8 cellular contexts compared by ENCODE assay signal in genomic region chr22:46758867-46759290, GRCh38. TPM values are rescaled to one million over a fixed set of nuclear protein-coding genes. Genes with fewer than 3 reads are reported as not detected.
DNase-seq lines count a peak whose midpoint lies in the region; ATAC-seq and TF ChIP-seq lines count a peak whose summit lies in the region.

No MANE protein-coding gene starts in this region.

- H3K4me1 ChIP-seq in left ventricle myocardium inferior: peaks cover 57% of the 10 kb centered on the region

- no peaks in the 10 kb centered on the region for H3K36me3 ChIP-seq in left ventricle myocardium inferior

- peaks cover 15% of the 10 kb centered on the region for H3K9me3 ChIP-seq in left ventricle myocardium inferior (replicated peaks)

- no peaks in the 10 kb centered on the region for H3K27me3 ChIP-seq in left ventricle myocardium inferior (ENCODE audit: low read depth)

- H3K4me3 ChIP-seq in left ventricle myocardium inferior: no peak overlapping the region

- DNase-seq in A172 (ENCODE audit: low spot score) (peak; percentile 61), GF-D8 (lab: John Stamatoyannopoulos, UW) (peak; percentile 13), NCI-H69 (lab: John Stamatoyannopoulos, UW) (peak; percentile 57), activated T-helper 1 cell treated with Interleukin-2 at 50 U/mL for 16 hours (ENCODE audit: low read depth) (peak; percentile 27), left ventricle myocardium inferior (no peak), putamen (ENCODE audit: low spot score) (peak; percentile 39)

- H3K27ac ChIP-seq in left ventricle myocardium inferior (replicated peaks): peak overlapping the region; percentile 73

- intact Hi-C loops in left ventricle myocardium inferior (cut with micrococcal nuclease): no loop called here

- ATAC-seq in HG03571 (IDR thresholded peaks at IDR 0.05; ENCODE audit: unreplicated experiment) (no peak), GM19328 (IDR thresholded peaks at IDR 0.05; ENCODE audit: unreplicated experiment) (no peak)

- peak; percentile 81 for TF ChIP-seq CTCF in left ventricle myocardium inferior (IDR thresholded peaks at IDR 0.05; ENCODE audit: borderline replicate concordance)

RNA-seq across cellular contexts. Expression of gene TBC1D22A, which starts 3.6 kb away (rescaled TPM):
- total RNA-seq in A172 (2014; rRNA removed; shearing (Covaris generic)): 7.3 and 7.9 TPM in 2 replicates
- 16.2 TPM for total RNA-seq in left ventricle myocardium inferior

RNA-seq across cellular contexts. Expression of gene CERK, which starts 20.8 kb away (rescaled TPM):
- 33.8 and 34.9 TPM in 2 replicates for total RNA-seq in A172 (2014; rRNA removed; shearing (Covaris generic))
- 76.9 TPM for total RNA-seq in left ventricle myocardium inferior
